34 cellular contexts compared by ENCODE assay signal in the genomic region with DNA sequence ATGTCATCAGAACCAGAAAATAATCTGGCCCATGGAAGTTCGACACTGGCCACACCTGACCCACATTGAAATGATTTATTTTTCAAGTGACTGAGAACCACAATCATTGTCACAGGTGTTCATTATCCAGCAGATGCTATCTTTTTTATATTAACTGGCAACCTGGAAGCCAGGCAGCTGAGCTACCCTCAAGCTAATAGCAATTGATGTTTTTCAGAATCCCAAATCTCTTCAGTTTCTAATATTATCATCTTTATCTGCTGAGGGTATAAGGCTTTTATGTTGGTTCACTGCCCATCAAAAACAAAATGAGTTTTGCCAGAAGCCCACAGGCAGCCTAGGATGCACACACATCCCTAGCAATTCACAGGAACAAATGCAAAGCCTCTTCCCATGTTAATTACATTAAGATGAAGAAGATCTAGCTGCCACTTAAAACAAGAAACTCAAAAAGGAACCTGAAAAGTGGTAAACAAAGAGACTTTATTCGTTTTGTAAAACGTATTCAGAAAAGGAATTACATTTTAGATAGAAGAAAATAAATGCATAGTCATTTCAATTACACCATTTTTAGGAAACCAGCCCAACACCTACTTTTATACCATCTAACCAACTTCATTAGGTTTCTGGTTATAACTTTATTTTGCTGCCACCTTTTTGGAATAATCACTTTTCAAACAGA. TPM values are rescaled to one million over a fixed set of nuclear protein-coding genes. Genes with fewer than 3 reads are reported as not detected.
"Had no signal": no experiment of that assay in that cellular context is flagged by ENCODE, and none has a peak within 500 bp of the region (broad histone marks: within the 10 kb centered on the region; RNA-seq: fewer than 3 reads in every experiment).

No MANE protein-coding gene starts in this region.

- H3K27ac ChIP-seq: body of pancreas, coronary artery, gastroesophageal sphincter, skin epidermis, thoracic aorta, VCaP had no signal

- H3K9me3 Mint-ChIP-seq: activated CD4-positive, alpha-beta memory T cell treated with anti-CD3 and anti-CD28 coated beads for 36 hours; activated naive CD4-positive, alpha-beta T cell treated with anti-CD3 and anti-CD28 coated beads, Interleukin-2, amount 50 U/mL, for 24 hours; activated T-cell treated with anti-CD3 and anti-CD28 coated beads, Interleukin-2, amount 50 U/mL, for 4 hours; activated T-helper 17 cell treated with anti-CD3 and anti-CD28 coated beads, Interleukin-2, amount 50 U/mL, for 72 hours; nephron had no signal

- H3K4me3 Mint-ChIP-seq: activated CD4-positive, alpha-beta memory T cell treated with anti-CD3 and anti-CD28 coated beads for 36 hours; activated naive CD4-positive, alpha-beta T cell treated with anti-CD3 and anti-CD28 coated beads, Interleukin-2, amount 50 U/mL, for 24 hours; activated T-cell treated with anti-CD3 and anti-CD28 coated beads, Interleukin-2, amount 50 U/mL, for 4 hours; activated T-helper 17 cell treated with anti-CD3 and anti-CD28 coated beads, Interleukin-2, amount 50 U/mL, for 72 hours; nephron had no signal

- H3K36me3 ChIP-seq: gastroesophageal sphincter, thoracic aorta had no signal

- H3K9me3 ChIP-seq: body of pancreas, gastroesophageal sphincter, thoracic aorta had no signal

- H3K27me3 Mint-ChIP-seq: activated CD4-positive, alpha-beta memory T cell treated with anti-CD3 and anti-CD28 coated beads for 36 hours; activated naive CD4-positive, alpha-beta T cell treated with anti-CD3 and anti-CD28 coated beads, Interleukin-2, amount 50 U/mL, for 24 hours; activated T-helper 17 cell treated with anti-CD3 and anti-CD28 coated beads, Interleukin-2, amount 50 U/mL, for 72 hours; progenitor cell of endocrine pancreas had no signal

- H3K27ac Mint-ChIP-seq: activated CD4-positive, alpha-beta memory T cell treated with anti-CD3 and anti-CD28 coated beads for 36 hours; activated naive CD4-positive, alpha-beta T cell treated with anti-CD3 and anti-CD28 coated beads, Interleukin-2, amount 50 U/mL, for 24 hours; activated T-helper 17 cell treated with anti-CD3 and anti-CD28 coated beads, Interleukin-2, amount 50 U/mL, for 72 hours; nephron; progenitor cell of endocrine pancreas had no signal

- H3K4me1 ChIP-seq: body of pancreas, gastroesophageal sphincter had no signal

- ATAC-seq: activated T-cell treated with anti-CD3 and anti-CD28 coated beads, Interleukin-2, amount 50 U/mL, for 4 hours; body of pancreas; gastroesophageal sphincter; stimulated activated naive CD8-positive, alpha-beta T cell treated with anti-CD3 and anti-CD28 coated beads, Interleukin-15, Interleukin-2, amounts not matched to agents 100 U/mL and 50 U/mL, for 24 hours had no signal

- H3K4me3 ChIP-seq: body of pancreas, coronary artery, dorsolateral prefrontal cortex, gastroesophageal sphincter, skin epidermis, thoracic aorta had no signal

- DNase-seq: activated CD4-positive, alpha-beta T cell treated with anti-CD3 and anti-CD28 coated beads for 4 hours; activated gamma-delta T cell treated with Interleukin-2 at 50 U/mL for 16 hours; activated T-cell treated with anti-CD3 and anti-CD28 coated beads, Interleukin-2, amount 50 U/mL, for 4 hours; dorsolateral prefrontal cortex; effector memory CD4-positive, alpha-beta T cell; hippocampal formation; left cardiac atrium; left ventricle myocardium superior; stimulated activated CD4-positive, alpha-beta T cell treated with anti-CD3 and anti-CD28 coated beads, Interleukin-12 subunit alpha, Interleukin-12 subunit beta, amount 100 ng/mL, for 4 hours; stimulated activated CD4-positive, alpha-beta T cell treated with anti-CD3 and anti-CD28 coated beads, Interleukin-4, amount 100 ng/mL, for 1 hour; stimulated activated naive CD8-positive, alpha-beta T cell treated with anti-CD3 and anti-CD28 coated beads, Interleukin-15, Interleukin-2, amounts not matched to agents 100 U/mL and 50 U/mL, for 24 hours; T-helper 9 cell; trophoblast cell had no signal

- H3K36me3 Mint-ChIP-seq: activated CD4-positive, alpha-beta memory T cell treated with anti-CD3 and anti-CD28 coated beads for 36 hours; activated naive CD4-positive, alpha-beta T cell treated with anti-CD3 and anti-CD28 coated beads, Interleukin-2, amount 50 U/mL, for 24 hours had no signal

- H3K27me3 ChIP-seq: body of pancreas, dorsolateral prefrontal cortex, gastroesophageal sphincter had no signal

- H3K4me1 Mint-ChIP-seq: activated naive CD4-positive, alpha-beta T cell treated with anti-CD3 and anti-CD28 coated beads, Interleukin-2, amount 50 U/mL, for 24 hours; activated T-helper 17 cell treated with anti-CD3 and anti-CD28 coated beads, Interleukin-2, amount 50 U/mL, for 72 hours had no signal

RNA-seq across cellular contexts. Expression of a gene that starts 40.9 kb away (rescaled TPM):
- total RNA-seq: activated CD4-positive, alpha-beta memory T cell treated with anti-CD3 and anti-CD28 coated beads for 36 hours; activated T-cell treated with anti-CD3 and anti-CD28 coated beads, Interleukin-2, amount 50 U/mL, for 4 hours; activated T-helper 17 cell treated with anti-CD3 and anti-CD28 coated beads, Interleukin-2, amount 50 U/mL, for 72 hours; body of pancreas; cerebellum; dorsolateral prefrontal cortex; endothelial cell of umbilical vein; fibroblast of lung; fibroblast of villous mesenchyme; gastroesophageal sphincter; left cardiac atrium; lung microvascular endothelial cell; mesenteric fat pad; osteoblast; progenitor cell of endocrine pancreas; renal cortical epithelial cell; sciatic nerve; thoracic aorta had no signal
- polyA plus RNA-seq: endothelial cell of umbilical vein, fibroblast of lung, keratinocyte had no signal
